ENCODE assay signal across 11 cellular contexts in genomic region chr3:72889310-72890165, GRCh38. TPM values are rescaled to one million over a fixed set of nuclear protein-coding genes. Genes with fewer than 3 reads are reported as not detected.
DNase-seq lines count a peak whose midpoint lies in the region; ATAC-seq and TF ChIP-seq lines count a peak whose summit lies in the region.
"Had no signal": no experiment of that assay in that cellular context is flagged by ENCODE, and none has a peak within 500 bp of the region (broad histone marks: within the 10 kb centered on the region; RNA-seq: fewer than 3 reads in every experiment).

No MANE protein-coding gene starts in this region.

- H3K36me3 ChIP-seq in cardiac muscle cell: no peaks in the 10 kb centered on the region
- no peaks in the 10 kb centered on the region for H3K36me3 ChIP-seq in upper lobe of right lung
- H3K36me3 ChIP-seq: HAP-1 had no signal

- H3K9me3 Mint-ChIP-seq in naive B cell: peaks cover 0 to 5% (median 0%) of the 10 kb centered on the region in 7 donors
- H3K9me3 Mint-ChIP-seq: activated CD4-positive, alpha-beta memory T cell treated with anti-CD3 and anti-CD28 coated beads for 36 hours had no signal

- peaks cover 42% of the 10 kb centered on the region for H3K4me1 ChIP-seq in cardiac muscle cell (ENCODE audit: low read depth)
- H3K4me1 ChIP-seq in upper lobe of right lung: peaks cover 7% of the 10 kb centered on the region

- no peaks in the 10 kb centered on the region for H3K9me3 ChIP-seq in cardiac muscle cell (ENCODE audit: low read depth)
- H3K9me3 ChIP-seq in upper lobe of right lung: no peaks in the 10 kb centered on the region
- H3K9me3 ChIP-seq: HAP-1 had no signal

- intact Hi-C loops in cardiac septum (cut with DNase I): loop anchor here (5.0 kb wide), 3 partner anchors 42 to 108 kb away; partner anchors contain the start of genes PPP4R2 and SHQ1
- intact Hi-C loops in upper lobe of right lung (cut with DNase I): no loop called here

- ATAC-seq in naive B cell (ENCODE audit: low read depth in 2 of 2): no peak
- no peak for ATAC-seq in upper lobe of right lung
- ATAC-seq in HG02610 (IDR thresholded peaks at IDR 0.05; ENCODE audit: unreplicated experiment): no peak
- no peak for ATAC-seq in HG03457 (IDR thresholded peaks at IDR 0.05; ENCODE audit: unreplicated experiment)

- H3K27me3 Mint-ChIP-seq in naive B cell: peaks cover 66 to 77% (median 75%) of the 10 kb centered on the region in 3 donors

- TF ChIP-seq CTCF in cardiac muscle cell (IDR thresholded peaks at IDR 0.05; ENCODE audit: low read depth, low read length) (no peak), choroid plexus epithelial cell (conservative IDR thresholded peaks at IDR 0.05; ENCODE audit: low read depth, low read length) (no peak), upper lobe of right lung (IDR thresholded peaks at IDR 0.05) (no peak)

- H3K4me3 ChIP-seq in cardiac muscle cell (peak overlapping the region; percentile 47), choroid plexus epithelial cell (ENCODE audit: low read depth, low read length) (peak overlapping the region; percentile 72), upper lobe of right lung (peak overlapping the region; percentile 41)

- no peaks in the 10 kb centered on the region for H3K27me3 ChIP-seq in cardiac muscle cell
- H3K27me3 ChIP-seq in upper lobe of right lung: peaks cover 5% of the 10 kb centered on the region

- H3K4me1 Mint-ChIP-seq in naive B cell: peaks cover 8 to 10% (median 9%) of the 10 kb centered on the region in 3 donors

- H3K27ac ChIP-seq in cardiac muscle cell (peak overlapping the region; percentile 77), upper lobe of right lung (no peak overlapping the region)

- DNase-seq in cardiac muscle cell (ENCODE audit: low read depth in 1 of 2, low spot score in 1 of 2): no peak
- no peak for DNase-seq in cardiac septum (ENCODE audit: low spot score)
- no peak for DNase-seq in choroid plexus epithelial cell (ENCODE audit: low read depth)
- DNase-seq in naive B cell: no peak
- no peak for DNase-seq in upper lobe of right lung
- DNase-seq in activated CD8-positive, alpha-beta memory T cell treated with anti-CD3 and anti-CD28 coated beads, Interleukin-2, amount 50 U/mL, for 48 hours: no peak
- DNase-seq: activated CD4-positive, alpha-beta memory T cell treated with anti-CD3 and anti-CD28 coated beads for 36 hours; AML-193 had no signal

- H3K27ac Mint-ChIP-seq in naive B cell: no peak overlapping the region
- H3K27ac Mint-ChIP-seq: activated CD4-positive, alpha-beta memory T cell treated with anti-CD3 and anti-CD28 coated beads for 36 hours had no signal

- peak overlapping the region in 7 of 8 donors; percentile 15 to 63 (median 51) for H3K4me3 Mint-ChIP-seq in naive B cell
- H3K4me3 Mint-ChIP-seq: activated CD4-positive, alpha-beta memory T cell treated with anti-CD3 and anti-CD28 coated beads for 36 hours had no signal

- peaks cover 0 to 7% of the 10 kb centered on the region in 2 donors for H3K36me3 Mint-ChIP-seq in naive B cell
- H3K36me3 Mint-ChIP-seq: activated CD4-positive, alpha-beta memory T cell treated with anti-CD3 and anti-CD28 coated beads for 36 hours had no signal

RNA-seq across cellular contexts. Expression of gene GXYLT2, which starts 1.7 kb away (rescaled TPM):
- total RNA-seq in cardiac muscle cell (36.4 and 43.1 TPM in 2 replicates), cardiac septum (14.6 TPM), upper lobe of right lung (8.4 TPM)
- polyA plus RNA-seq in cardiac muscle cell (25.7 and 34.6 TPM in 2 replicates), naive B cell (ENCODE audit: low read depth in 6 of 6) (not detected)
- total RNA-seq: activated CD4-positive, alpha-beta memory T cell treated with anti-CD3 and anti-CD28 coated beads for 36 hours had no signal

RNA-seq across cellular contexts. Expression of gene SHQ1, which starts 41.3 kb away (rescaled TPM):
- total RNA-seq in cardiac muscle cell (14.2 and 20.1 TPM in 2 replicates), cardiac septum (11.1 TPM), upper lobe of right lung (17.3 TPM)
- polyA plus RNA-seq in cardiac muscle cell (15.2 and 22.6 TPM in 2 replicates), naive B cell (ENCODE audit: low read depth in 6 of 6) (10 to 100 TPM in 5 of 6 donors, 1 to 10 TPM in 1; 9.6 to 19.4 (median 14.6) TPM)
